ENCODE assay signal across 20 cellular contexts in the genomic region with DNA sequence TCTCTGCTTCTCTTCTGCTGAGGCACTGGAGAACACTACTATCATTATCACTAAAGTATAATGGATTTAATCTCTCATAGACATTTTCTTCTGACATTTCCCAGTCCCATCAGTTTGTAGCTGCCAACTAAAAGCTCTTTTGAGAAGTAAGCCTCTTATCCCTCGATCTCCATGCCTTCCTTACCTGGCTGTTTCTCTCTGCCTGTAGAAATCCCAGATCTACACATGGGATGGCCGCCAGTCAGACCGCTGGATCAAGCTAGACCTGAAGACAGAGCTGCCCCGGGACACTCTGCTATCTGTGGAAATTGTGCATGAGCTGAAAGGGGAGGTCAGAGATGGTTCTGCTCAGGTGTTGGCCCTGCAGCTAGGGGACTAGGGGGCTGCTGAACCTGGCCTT. TPM values are rescaled to one million over a fixed set of nuclear protein-coding genes. Genes with fewer than 3 reads are reported as not detected.
DNase-seq lines count a peak whose midpoint lies in the region; ATAC-seq and TF ChIP-seq lines count a peak whose summit lies in the region.
"Had no signal": no experiment of that assay in that cellular context is flagged by ENCODE, and none has a peak within 500 bp of the region (broad histone marks: within the 10 kb centered on the region; RNA-seq: fewer than 3 reads in every experiment).

No MANE protein-coding gene starts in this region.

- H3K4me1 Mint-ChIP-seq in T-helper 2 cell treated with Interferon-gamma antibody and Interleukin-4, amounts not matched to agents 5 μg/mL and 100 μg/mL, for 36 hours (ENCODE audit: low read depth) = no peaks in the 10 kb centered on the region
- H3K4me1 Mint-ChIP-seq in memory B cell = no peaks in the 10 kb centered on the region
- H3K4me1 Mint-ChIP-seq: CD14-positive monocyte had no signal

- H3K36me3 ChIP-seq in left ventricle myocardium inferior (peaks cover 86% of the 10 kb centered on the region), heart left ventricle (peaks cover 0 to 97% (median 88%) of the 10 kb centered on the region in 9 donors), RWPE2 (ENCODE audit: low read depth) (peaks cover 59% of the 10 kb centered on the region), left lung (peaks cover 0 to 91% of the 10 kb centered on the region in 2 donors)

- H3K4me3 ChIP-seq in left ventricle myocardium inferior (no peak overlapping the region), heart left ventricle (no peak overlapping the region), RWPE2 (ENCODE audit: severe bottlenecking) (no peak overlapping the region), left lung (no peak overlapping the region)
- H3K4me3 ChIP-seq: HAP-1, K562, MG63 had no signal

- H3K27ac Mint-ChIP-seq in T-helper 2 cell treated with Interferon-gamma antibody and Interleukin-4, amounts not matched to agents 5 μg/mL and 100 μg/mL, for 36 hours = peak overlapping the region; percentile 11
- H3K27ac Mint-ChIP-seq in memory B cell = peak overlapping the region; percentile 5

- no peak overlapping the region for H3K4me3 Mint-ChIP-seq in T-helper 2 cell treated with Interferon-gamma antibody and Interleukin-4, amounts not matched to agents 5 μg/mL and 100 μg/mL, for 36 hours
- H3K4me3 Mint-ChIP-seq in memory B cell = no peak overlapping the region
- H3K4me3 Mint-ChIP-seq: CD14-positive monocyte had no signal

- H3K27me3 Mint-ChIP-seq in T-helper 2 cell treated with Interferon-gamma antibody and Interleukin-4, amounts not matched to agents 5 μg/mL and 100 μg/mL, for 36 hours (ENCODE audit: low read depth) = no peaks in the 10 kb centered on the region
- H3K27me3 Mint-ChIP-seq in memory B cell = no peaks in the 10 kb centered on the region

- peaks cover 32% of the 10 kb centered on the region for H3K4me1 ChIP-seq in left ventricle myocardium inferior
- peaks cover 0 to 19% (median 6%) of the 10 kb centered on the region in 12 donors for H3K4me1 ChIP-seq in heart left ventricle
- H3K4me1 ChIP-seq in RWPE2 (ENCODE audit: insufficient read depth, poor library complexity, severe bottlenecking) = peaks cover 10% of the 10 kb centered on the region
- no peaks in the 10 kb centered on the region for H3K4me1 ChIP-seq in left lung
- H3K4me1 ChIP-seq: HAP-1 had no signal

- no peak for TF ChIP-seq CTCF in left ventricle myocardium inferior (IDR thresholded peaks at IDR 0.05; ENCODE audit: borderline replicate concordance)
- TF ChIP-seq CTCF in heart left ventricle (IDR thresholded peaks at IDR 0.05) = no peak
- TF ChIP-seq CTCF in RWPE2 (IDR thresholded peaks at IDR 0.05; ENCODE audit: poor library complexity, severe bottlenecking) = no peak
- no peak for TF ChIP-seq CTCF in left lung (IDR thresholded peaks at IDR 0.05)

- H3K27ac ChIP-seq in left ventricle myocardium inferior (replicated peaks) = peak overlapping the region; percentile 79
- H3K27ac ChIP-seq in heart left ventricle = peak overlapping the region in 3 of 12 donors; percentile 56 to 67 (median 61)
- no peak overlapping the region for H3K27ac ChIP-seq in RWPE2 (ENCODE audit: poor library complexity, severe bottlenecking)
- no peak overlapping the region for H3K27ac ChIP-seq in left lung

- no peak for DNase-seq in T-helper 2 cell treated with Interferon-gamma antibody and Interleukin-4, amounts not matched to agents 5 μg/mL and 100 μg/mL, for 36 hours (ENCODE audit: low spot score)
- no peak for DNase-seq in T-helper 2 cell
- no peak for DNase-seq in left ventricle myocardium inferior
- DNase-seq in heart left ventricle = no peak
- peak; percentile 22 for DNase-seq in RWPE2 (ENCODE audit: low spot score)
- DNase-seq in memory B cell (ENCODE audit: low spot score in 2 of 2) = no peak
- no peak for DNase-seq in germinal center (ENCODE audit: low spot score)
- DNase-seq in left lung = no peak
- DNase-seq: DMS79, MG63, NCI-H1417, NCI-H1694 treated with DMSO at 0.1 percent for 48 hours, NCI-H2081 treated with DMSO at 0.1 percent for 48 hours, NCI-H446, NCI-H526, OCI-M1, SHP77 had no signal

- WGBS in heart left ventricle, 4 donors = 90 to 93% (median 91%) methylated on average over 4 of the region's 4 CpGs

- H3K27me3 ChIP-seq in left ventricle myocardium inferior (ENCODE audit: low read depth) (no peaks in the 10 kb centered on the region), heart left ventricle (no peaks in the 10 kb centered on the region), RWPE2 (ENCODE audit: insufficient read depth, poor library complexity, severe bottlenecking) (no peaks in the 10 kb centered on the region), left lung (no peaks in the 10 kb centered on the region)
- H3K27me3 ChIP-seq: MG63 had no signal

- H3K9me3 Mint-ChIP-seq in T-helper 2 cell treated with Interferon-gamma antibody and Interleukin-4, amounts not matched to agents 5 μg/mL and 100 μg/mL, for 36 hours = no peaks in the 10 kb centered on the region
- no peaks in the 10 kb centered on the region for H3K9me3 Mint-ChIP-seq in memory B cell
- H3K9me3 Mint-ChIP-seq: CD14-positive monocyte had no signal

- peaks cover 70% of the 10 kb centered on the region for H3K36me3 Mint-ChIP-seq in T-helper 2 cell treated with Interferon-gamma antibody and Interleukin-4, amounts not matched to agents 5 μg/mL and 100 μg/mL, for 36 hours (ENCODE audit: low read depth)
- peaks cover 41% of the 10 kb centered on the region for H3K36me3 Mint-ChIP-seq in memory B cell

- ATAC-seq in heart left ventricle = no peak
- ATAC-seq in RWPE2 (ENCODE audit: low read depth) = no peak
- ATAC-seq in memory B cell (ENCODE audit: low read depth) = no peak
- ATAC-seq in left lung = no peak

- intact Hi-C loops in left ventricle myocardium inferior (cut with micrococcal nuclease) (no loop called here), heart left ventricle (cut with DNase I) (no loop called here), left lung (cut with DNase I) (no loop called here)

- H3K9me3 ChIP-seq in left ventricle myocardium inferior (replicated peaks) (no peaks in the 10 kb centered on the region), heart left ventricle (no peaks in the 10 kb centered on the region), RWPE2 (ENCODE audit: severe bottlenecking) (no peaks in the 10 kb centered on the region), left lung (no peaks in the 10 kb centered on the region)
- H3K9me3 ChIP-seq: HAP-1, MG63 had no signal

- no peak for TF ChIP-seq POLR2A in heart left ventricle (IDR thresholded peaks at IDR 0.05)

RNA-seq across cellular contexts. Expression of a gene that starts 25.4 kb away (rescaled TPM):
- 28.1 TPM for total RNA-seq in left ventricle myocardium inferior
- 10 to 100 TPM; 17.6 to 53.7 (median 25.2) TPM for total RNA-seq in heart left ventricle
- polyA plus RNA-seq in heart left ventricle = 10 to 100 TPM; 44.2 to 76.7 TPM
- total RNA-seq in left lung = 10 to 100 TPM; 18.2 to 21.5 TPM

RNA-seq across cellular contexts. Expression of a gene that starts 41.3 kb away (rescaled TPM):
- total RNA-seq in left ventricle myocardium inferior = 34.4 TPM
- 10 to 100 TPM; 23.1 to 40.7 (median 31.9) TPM for total RNA-seq in heart left ventricle
- polyA plus RNA-seq in heart left ventricle = 10 to 100 TPM; 16.3 to 19.2 TPM
- total RNA-seq in left lung = 10 to 100 TPM; 36.1 to 36.7 TPM
